29 cellular contexts compared by ENCODE assay signal in the genomic region with DNA sequence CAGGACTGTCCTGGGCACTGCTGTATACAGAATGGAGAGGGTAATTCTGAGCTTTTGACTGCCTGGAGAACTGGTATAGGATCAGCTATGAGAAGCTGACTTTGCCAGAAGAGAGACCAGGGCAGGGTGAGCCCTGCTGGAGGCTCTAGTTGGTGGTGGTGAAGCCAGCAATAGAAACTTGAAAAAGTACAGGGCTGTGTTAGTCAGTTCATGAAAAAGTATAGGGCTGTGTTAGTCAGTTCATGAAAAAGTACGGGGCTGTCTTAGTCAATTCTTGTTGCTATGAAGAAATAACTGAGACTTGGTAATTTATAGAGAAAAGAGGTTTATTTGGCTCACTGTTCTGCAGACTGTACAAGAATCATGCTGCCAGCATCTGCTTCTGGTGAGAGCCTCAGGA.
DNase-seq lines count a peak whose midpoint lies in the region; ATAC-seq, FAIRE-seq and TF ChIP-seq lines count a peak whose summit lies in the region.
"Had no signal": no experiment of that assay in that cellular context is flagged by ENCODE, and none has a peak within 500 bp of the region (broad histone marks: within the 10 kb centered on the region; RNA-seq: fewer than 3 reads in every experiment).

No MANE protein-coding gene starts in this region.

- no peak for FAIRE-seq in K562 (lab: Jason Lieb, UNC)
- FAIRE-seq: A204.1, GM12878, GM12892, GM18507 had no signal

- TF ChIP-seq CTCF in RWPE2 (IDR thresholded peaks at IDR 0.05; ENCODE audit: poor library complexity, severe bottlenecking) (no peak), K562 (IDR thresholded peaks at IDR 0.05 in 2 of 3, conservative IDR thresholded peaks at IDR 0.05 in 1 of 3; ENCODE audit: insufficient read depth in 2 of 3, low read depth in 1 of 3, low read length in 3 of 3) (no peak)

- 0% methylated on average over 1 of the region's 1 CpG for WGBS in K562 (ENCODE audit: insufficient coverage, low coverage, missing lambda C conversion rate)

- peak; percentile 52 to 61 for ATAC-seq in activated T-cell treated with anti-CD3 and anti-CD28 coated beads, Interleukin-2, amount 50 U/mL, for 72 hours (replicated peaks in 1 of 2)
- ATAC-seq in RWPE2 (ENCODE audit: low read depth) (0 out of 3 replicates have a peak, but pooled peaks have one; percentile 10), K562 (no peak), GM19467 (IDR thresholded peaks at IDR 0.05; ENCODE audit: unreplicated experiment) (no peak)
- ATAC-seq: GM12878 had no signal

- DNase-seq in activated T-cell treated with anti-CD3 and anti-CD28 coated beads, Interleukin-2, amount 50 U/mL, for 72 hours: no peak
- DNase-seq in activated T-cell treated with anti-CD3 and anti-CD28 coated beads, Interleukin-2, amount 50 U/mL, for 24 hours: no peak
- peak; percentile 16 for DNase-seq in OCI-M1 (lab: John Stamatoyannopoulos, UW)
- DNase-seq in RWPE2 (ENCODE audit: low spot score): no peak
- DNase-seq in K562 (ENCODE audit: extremely low read depth in 1 of 4, low spot score in 3 of 4): no peak
- DNase-seq in nucleus accumbens (lab: John Stamatoyannopoulos, UW): no peak
- no peak for DNase-seq in NCI-H446 treated with DMSO at 0.1 percent for 48 hours (lab: John Stamatoyannopoulos, UW)
- DNase-seq: 8988T; ACHN; BE2C; C1 segment of cervical spinal cord; CD4-positive, alpha-beta memory T cell; CD4-positive, CD25-positive, alpha-beta regulatory T cell; CD8-positive, alpha-beta memory T cell; COR-L47; DMS 273 treated with DMSO at 0.1 percent for 48 hours; DMS153; DMS53; DMS79; DND-41; EL; GDM1 had no signal

- H3K27me3 ChIP-seq in RWPE2 (ENCODE audit: insufficient read depth, poor library complexity, severe bottlenecking) (no peaks in the 10 kb centered on the region), K562 (ENCODE audit: control insufficient read depth in 2 of 2, insufficient read depth in 2 of 2, low read length in 2 of 2) (peaks cover 0 to 21% of the 10 kb centered on the region in 2 experiments; a peak in 1 of 5 replicates)
- H3K27me3 ChIP-seq: BE2C, BLaER1 had no signal

- H3K36me3 ChIP-seq in RWPE2 (ENCODE audit: low read depth) (no peaks in the 10 kb centered on the region), K562 (ENCODE audit: control insufficient read depth, insufficient read depth, low read length) (no peaks in the 10 kb centered on the region)
- H3K36me3 ChIP-seq: BE2C, BLaER1 had no signal

- peaks cover 41% of the 10 kb centered on the region for H3K27me3 Mint-ChIP-seq in activated T-cell treated with anti-CD3 and anti-CD28 coated beads, Interleukin-2, amount 50 U/mL, for 72 hours (ENCODE audit: low read depth)
- peaks cover 20% of the 10 kb centered on the region for H3K27me3 Mint-ChIP-seq in activated T-cell treated with anti-CD3 and anti-CD28 coated beads, Interleukin-2, amount 50 U/mL, for 24 hours

- H3K79me2 ChIP-seq in K562 (ENCODE audit: control insufficient read depth, insufficient read depth, low read length): no peaks in the 10 kb centered on the region

- H3K4me2 ChIP-seq in K562 (ENCODE audit: insufficient read depth, low read length): no peak overlapping the region
- H3K4me2 ChIP-seq: BLaER1 had no signal

- CTCF ChIA-PET in K562 (lab: Yijun Ruan, JAX; ENCODE audit: low intra/inter-chr PET ratio): no interaction called here

- H3K9ac ChIP-seq in K562 (ENCODE audit: insufficient read depth in 1 of 2, low read depth in 2 of 2, low read length in 2 of 2): no peak overlapping the region
- H3K9ac ChIP-seq: BLaER1 had no signal

- TF ChIP-seq POLR2A in K562 (conservative IDR thresholded peaks at IDR 0.05): no peak

- H3K27ac Mint-ChIP-seq in activated T-cell treated with anti-CD3 and anti-CD28 coated beads, Interleukin-2, amount 50 U/mL, for 72 hours: no peak overlapping the region
- H3K27ac Mint-ChIP-seq in activated T-cell treated with anti-CD3 and anti-CD28 coated beads, Interleukin-2, amount 50 U/mL, for 24 hours: no peak overlapping the region
- H3K27ac Mint-ChIP-seq: CD14-positive monocyte; CD4-positive, alpha-beta memory T cell; CD4-positive, CD25-positive, alpha-beta regulatory T cell had no signal

- no peaks in the 10 kb centered on the region for H4K20me1 ChIP-seq in K562 (replicated peaks; ENCODE audit: control insufficient read depth, insufficient read depth, low read length)
- H4K20me1 ChIP-seq: BLaER1 had no signal

- H3K9me1 ChIP-seq in K562 (ENCODE audit: control insufficient read depth, insufficient read depth, low read length): no peaks in the 10 kb centered on the region

- no peak overlapping the region for H2AFZ ChIP-seq in K562 (ENCODE audit: low read depth, low read length)

- TF ChIP-seq RAD21 in K562 (CRISPR knock-in tag; conservative IDR thresholded peaks at IDR 0.05 in 1 of 2, IDR thresholded peaks at IDR 0.05 in 1 of 2): no peak

- H3K4me3 ChIP-seq in RWPE2 (ENCODE audit: severe bottlenecking) (no peak overlapping the region), K562 (no peak overlapping the region)
- H3K4me3 ChIP-seq: BLaER1, GM12878 had no signal

- no peak overlapping the region for H3K27ac ChIP-seq in RWPE2 (ENCODE audit: poor library complexity, severe bottlenecking)
- H3K27ac ChIP-seq in K562 (ENCODE audit: extremely low read depth, low read depth, low read length): no peak overlapping the region
- H3K27ac ChIP-seq: BLaER1 had no signal

- H3K4me3 Mint-ChIP-seq in activated T-cell treated with anti-CD3 and anti-CD28 coated beads, Interleukin-2, amount 50 U/mL, for 72 hours: no peak overlapping the region
- no peak overlapping the region for H3K4me3 Mint-ChIP-seq in activated T-cell treated with anti-CD3 and anti-CD28 coated beads, Interleukin-2, amount 50 U/mL, for 24 hours
- H3K4me3 Mint-ChIP-seq: CD14-positive monocyte; CD4-positive, alpha-beta memory T cell; CD4-positive, CD25-positive, alpha-beta regulatory T cell; CD8-positive, alpha-beta memory T cell had no signal

- POLR2A ChIA-PET in K562 (lab: Yijun Ruan, JAX): no interaction called here

- no TSS peak for BruUV-seq in K562 (replicated peaks; lab: Mats Ljungman, UMichigan)

- TF ChIP-seq EP300 in K562 (IDR thresholded peaks at IDR 0.05; ENCODE audit: low read length): no peak

- H3K9me3 Mint-ChIP-seq in activated T-cell treated with anti-CD3 and anti-CD28 coated beads, Interleukin-2, amount 50 U/mL, for 72 hours: no peaks in the 10 kb centered on the region
- H3K9me3 Mint-ChIP-seq in activated T-cell treated with anti-CD3 and anti-CD28 coated beads, Interleukin-2, amount 50 U/mL, for 24 hours: no peaks in the 10 kb centered on the region
- H3K9me3 Mint-ChIP-seq: CD8-positive, alpha-beta memory T cell had no signal

- H3K4me1 Mint-ChIP-seq in activated T-cell treated with anti-CD3 and anti-CD28 coated beads, Interleukin-2, amount 50 U/mL, for 72 hours (ENCODE audit: low read depth): no peaks in the 10 kb centered on the region
- H3K4me1 Mint-ChIP-seq in activated T-cell treated with anti-CD3 and anti-CD28 coated beads, Interleukin-2, amount 50 U/mL, for 24 hours (ENCODE audit: low read depth): no peaks in the 10 kb centered on the region
- H3K4me1 Mint-ChIP-seq: CD14-positive monocyte; CD4-positive, alpha-beta memory T cell; CD8-positive, alpha-beta memory T cell had no signal

- H3K4me1 ChIP-seq in RWPE2 (ENCODE audit: insufficient read depth, poor library complexity, severe bottlenecking) (no peaks in the 10 kb centered on the region), K562 (replicated peaks in 1 of 2; ENCODE audit: control insufficient read depth in 2 of 2, insufficient read depth in 2 of 2, low read length in 2 of 2) (peaks cover 0 to 7% of the 10 kb centered on the region in 2 experiments; a peak in 2 of 5 replicates)
- H3K4me1 ChIP-seq: BE2C, BLaER1 had no signal

- no peaks in the 10 kb centered on the region for H3K9me3 ChIP-seq in RWPE2 (ENCODE audit: severe bottlenecking)
- no peaks in the 10 kb centered on the region for H3K9me3 ChIP-seq in K562 (replicated peaks; ENCODE audit: control insufficient read depth, insufficient read depth, low read depth, low read length)
- H3K9me3 ChIP-seq: BE2C had no signal

- intact Hi-C loops in K562 (cut with micrococcal nuclease): no loop called here

- peaks cover 1 to 3% of the 10 kb centered on the region in 2 donors for H3K36me3 Mint-ChIP-seq in activated T-cell treated with anti-CD3 and anti-CD28 coated beads, Interleukin-2, amount 50 U/mL, for 72 hours (ENCODE audit: insufficient read depth in 2 of 2)
- H3K36me3 Mint-ChIP-seq in activated T-cell treated with anti-CD3 and anti-CD28 coated beads, Interleukin-2, amount 50 U/mL, for 24 hours (ENCODE audit: low read depth): no peaks in the 10 kb centered on the region
- H3K36me3 Mint-ChIP-seq: CD14-positive monocyte; CD4-positive, alpha-beta memory T cell; CD4-positive, CD25-positive, alpha-beta regulatory T cell; CD8-positive, alpha-beta memory T cell had no signal

- in situ Hi-C loops in K562 (cut with MboI): no loop called here

TF ChIP-seq in K562, 482 proteins besides CTCF, POLR2A, EP300 and RAD21:
- TF ChIP-seq ZNF197 (CRISPR knock-in tag; IDR thresholded peaks at IDR 0.05; ENCODE audit: low read depth): no peak
- 0 out of 2 replicates have a peak, but pooled peaks have one; percentile 45 for TF ChIP-seq ZNF766 (CRISPR knock-in tag; conservative IDR thresholded peaks at IDR 0.05)

Comparison
In these comparisons a context has a peak if more than half of its experiments do, and no peak if none do; other contexts are left out.
1. ATAC-seq: peak in activated T-cell treated with anti-CD3 and anti-CD28 coated beads, Interleukin-2, amount 50 U/mL, for 72 hours (2 of 2) and RWPE2 (single experiment); none in K562 (single experiment) and GM19467 (single experiment).